ENCODE assay signal across 8 cellular contexts in the genomic region with DNA sequence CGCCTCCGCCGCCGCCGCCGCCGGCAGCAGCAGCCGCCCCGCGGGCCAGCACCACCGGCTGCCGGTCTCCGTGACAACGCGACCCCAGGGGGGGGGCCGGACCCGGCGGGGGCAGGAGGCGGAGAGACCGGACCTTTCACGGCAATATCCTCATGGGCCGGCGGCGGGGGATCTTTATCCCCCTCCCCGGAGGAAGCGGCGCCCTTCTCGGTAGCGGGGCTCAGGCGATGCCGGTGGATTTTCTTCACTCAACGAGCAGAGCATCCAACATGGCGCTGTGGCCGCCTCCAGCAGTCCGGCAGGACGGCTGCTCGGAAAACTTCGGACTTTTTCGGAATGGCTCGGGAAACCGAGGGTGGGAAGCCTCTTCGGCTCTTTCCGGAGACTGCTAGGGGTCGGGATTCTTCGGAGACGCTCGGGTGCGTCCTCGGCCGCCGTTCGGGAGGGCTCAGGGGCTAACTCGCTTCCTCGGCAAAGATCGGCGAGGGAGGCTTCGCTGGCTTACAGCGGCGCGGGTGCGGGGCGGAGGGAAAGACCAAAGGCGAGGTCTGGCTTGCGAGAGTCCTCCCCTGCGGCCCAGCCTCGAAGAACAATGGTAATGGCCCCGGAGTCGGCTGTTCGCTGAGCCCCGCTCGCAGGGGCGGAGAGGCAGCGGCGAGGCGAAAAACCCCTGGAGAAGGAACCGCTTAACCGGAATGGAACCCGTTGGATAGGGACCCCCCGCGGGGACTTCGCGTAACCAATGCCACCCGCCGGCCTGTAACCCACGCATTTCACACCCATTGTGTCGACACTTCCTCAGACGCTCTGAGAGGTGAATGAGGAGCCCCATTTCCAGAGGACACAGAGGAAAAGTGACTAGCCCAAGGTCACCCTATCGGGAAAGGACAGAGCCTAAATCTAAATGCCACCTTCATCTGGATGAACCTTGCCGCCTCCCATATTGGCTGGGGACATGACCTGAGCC. TPM values are rescaled to one million over a fixed set of nuclear protein-coding genes. Genes with fewer than 3 reads are reported as not detected.
A peak's percentile ranks its signal among the peaks of the same experiment; 100 is the strongest.
DNase-seq lines count a peak whose midpoint lies in the region; ATAC-seq and TF ChIP-seq lines count a peak whose summit lies in the region.

A gene with protein sequence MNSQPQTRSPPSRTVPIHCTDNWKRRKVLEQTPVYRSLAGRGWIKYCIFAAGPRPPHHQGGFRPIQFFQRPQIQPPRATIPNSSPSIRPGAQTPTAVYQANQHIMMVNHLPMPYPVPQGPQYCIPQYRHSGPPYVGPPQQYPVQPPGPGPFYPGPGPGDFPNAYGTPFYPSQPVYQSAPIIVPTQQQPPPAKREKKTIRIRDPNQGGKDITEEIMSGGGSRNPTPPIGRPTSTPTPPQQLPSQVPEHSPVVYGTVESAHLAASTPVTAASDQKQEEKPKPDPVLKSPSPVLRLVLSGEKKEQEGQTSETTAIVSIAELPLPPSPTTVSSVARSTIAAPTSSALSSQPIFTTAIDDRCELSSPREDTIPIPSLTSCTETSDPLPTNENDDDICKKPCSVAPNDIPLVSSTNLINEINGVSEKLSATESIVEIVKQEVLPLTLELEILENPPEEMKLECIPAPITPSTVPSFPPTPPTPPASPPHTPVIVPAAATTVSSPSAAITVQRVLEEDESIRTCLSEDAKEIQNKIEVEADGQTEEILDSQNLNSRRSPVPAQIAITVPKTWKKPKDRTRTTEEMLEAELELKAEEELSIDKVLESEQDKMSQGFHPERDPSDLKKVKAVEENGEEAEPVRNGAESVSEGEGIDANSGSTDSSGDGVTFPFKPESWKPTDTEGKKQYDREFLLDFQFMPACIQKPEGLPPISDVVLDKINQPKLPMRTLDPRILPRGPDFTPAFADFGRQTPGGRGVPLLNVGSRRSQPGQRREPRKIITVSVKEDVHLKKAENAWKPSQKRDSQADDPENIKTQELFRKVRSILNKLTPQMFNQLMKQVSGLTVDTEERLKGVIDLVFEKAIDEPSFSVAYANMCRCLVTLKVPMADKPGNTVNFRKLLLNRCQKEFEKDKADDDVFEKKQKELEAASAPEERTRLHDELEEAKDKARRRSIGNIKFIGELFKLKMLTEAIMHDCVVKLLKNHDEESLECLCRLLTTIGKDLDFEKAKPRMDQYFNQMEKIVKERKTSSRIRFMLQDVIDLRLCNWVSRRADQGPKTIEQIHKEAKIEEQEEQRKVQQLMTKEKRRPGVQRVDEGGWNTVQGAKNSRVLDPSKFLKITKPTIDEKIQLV (N-terminal part only) (minus strand): TSS at position 309 of the 967 bp plus-strand sequence. CDS start 174,155 bp downstream, outside the sequence.

- no peaks in the 10 kb centered on the region for H3K27me3 Mint-ChIP-seq in activated T-helper 1 cell treated with anti-CD3 and anti-CD28 coated beads, Interleukin-12 subunit alpha, Interleukin-12 subunit beta, Interleukin-2, Interleukin-4 antibody, amounts not matched to agents 30 ng/mL and 10 ng/mL and 1 ng/mL, durations not matched to agents 14 hours and 24 hours and 36 hours (ENCODE audit: insufficient read depth)

- peaks cover 25% of the 10 kb centered on the region for H3K4me1 Mint-ChIP-seq in activated T-helper 1 cell treated with anti-CD3 and anti-CD28 coated beads, Interleukin-12 subunit alpha, Interleukin-12 subunit beta, Interleukin-2, Interleukin-4 antibody, amounts not matched to agents 30 ng/mL and 10 ng/mL and 1 ng/mL, durations not matched to agents 14 hours and 24 hours and 36 hours (ENCODE audit: low read depth)

- intact Hi-C loops in activated T-helper 1 cell treated with anti-CD3 and anti-CD28 coated beads, Interleukin-12 subunit alpha, Interleukin-12 subunit beta, Interleukin-2, Interleukin-4 antibody, amounts not matched to agents 30 ng/mL and 10 ng/mL and 1 ng/mL, durations not matched to agents 14 hours and 24 hours and 36 hours (cut with micrococcal nuclease), result loop anchor here (1.0 to 5.0 kb wide), 3 partner anchors 115 to 390 kb away; a partner anchor contains a TSS
- intact Hi-C loops in esophagus squamous epithelium (cut with DNase I), result no loop called here

- no peaks in the 10 kb centered on the region for H3K27me3 ChIP-seq in DND-41 (ENCODE audit: insufficient read depth, low read length, poor library complexity)
- H3K27me3 ChIP-seq in GM23248 (replicated peaks; ENCODE audit: insufficient read depth), result no peaks in the 10 kb centered on the region
- no peaks in the 10 kb centered on the region for H3K27me3 ChIP-seq in esophagus squamous epithelium

- H4K20me1 ChIP-seq in DND-41 (ENCODE audit: insufficient read depth, low read length), result peaks cover 20% of the 10 kb centered on the region
- no peaks in the 10 kb centered on the region for H4K20me1 ChIP-seq in GM23248 (ENCODE audit: insufficient read depth)

- no peak for TF ChIP-seq CTCF in DND-41 (IDR thresholded peaks at IDR 0.05; ENCODE audit: borderline replicate concordance, extremely low read depth, low read length, poor library complexity, severe bottlenecking)
- peak in 1 of 6 experiments; percentile 11 for TF ChIP-seq CTCF in esophagus squamous epithelium (IDR thresholded peaks at IDR 0.05)

- H3K4me3 Mint-ChIP-seq in activated T-helper 1 cell treated with anti-CD3 and anti-CD28 coated beads, Interleukin-12 subunit alpha, Interleukin-12 subunit beta, Interleukin-2, Interleukin-4 antibody, amounts not matched to agents 30 ng/mL and 10 ng/mL and 1 ng/mL, durations not matched to agents 14 hours and 24 hours and 36 hours, result peak within 1 kb of the TSS; percentile 89

- peak within 1 kb of the TSS; percentile 94 for H3K27ac Mint-ChIP-seq in activated T-helper 1 cell treated with anti-CD3 and anti-CD28 coated beads, Interleukin-12 subunit alpha, Interleukin-12 subunit beta, Interleukin-2, Interleukin-4 antibody, amounts not matched to agents 30 ng/mL and 10 ng/mL and 1 ng/mL, durations not matched to agents 14 hours and 24 hours and 36 hours

- peaks cover 24% of the 10 kb centered on the region for H3F3A ChIP-seq in GM23248 (ENCODE audit: insufficient read depth)

- peaks cover 10% of the 10 kb centered on the region for H3K36me3 Mint-ChIP-seq in activated T-helper 1 cell treated with anti-CD3 and anti-CD28 coated beads, Interleukin-12 subunit alpha, Interleukin-12 subunit beta, Interleukin-2, Interleukin-4 antibody, amounts not matched to agents 30 ng/mL and 10 ng/mL and 1 ng/mL, durations not matched to agents 14 hours and 24 hours and 36 hours (ENCODE audit: low read depth)

- H3K4me2 ChIP-seq in DND-41 (ENCODE audit: insufficient read depth, low read length) (peak within 1 kb of the TSS; percentile 79), GM23248 (ENCODE audit: unreplicated experiment) (peak within 1 kb of the TSS; percentile 98)

- H3K4me1 ChIP-seq in DND-41 (ENCODE audit: insufficient read depth, low read length) (peaks cover 31% of the 10 kb centered on the region), GM23248 (ENCODE audit: insufficient read depth) (peaks cover 8% of the 10 kb centered on the region), esophagus squamous epithelium (peaks cover 4 to 41% (median 17%) of the 10 kb centered on the region in 3 donors)

- H2AFZ ChIP-seq in DND-41 (ENCODE audit: low read depth, low read length) (peak within 1 kb of the TSS; percentile 98), GM23248 (peak within 1 kb of the TSS; percentile 79)

- in situ Hi-C loops in GM23248 (cut with MboI), result loop anchor here (25.0 kb wide), 2 partner anchors 190 to 640 kb away; no protein-coding TSS in a partner anchor

- H3K27ac ChIP-seq in DND-41 (ENCODE audit: low read length) (peak within 1 kb of the TSS; percentile 68), GM23248 (peak within 1 kb of the TSS; percentile 87), esophagus squamous epithelium (peak within 1 kb of the TSS; percentile 94 to 95 (median 94))

- TF ChIP-seq POLR2A in esophagus squamous epithelium (IDR thresholded peaks at IDR 0.05), result peak in 2 of 4 donors; percentile 50 to 77

- H3K9me3 ChIP-seq in DND-41 (ENCODE audit: insufficient read depth, low read length, severe bottlenecking) (no peaks in the 10 kb centered on the region), GM23248 (ENCODE audit: low read depth) (no peaks in the 10 kb centered on the region), esophagus squamous epithelium (no peaks in the 10 kb centered on the region)

- H3K4me3 ChIP-seq in DND-41 (ENCODE audit: low read depth in 1 of 2, low read length in 2 of 2) (peak within 1 kb of the TSS; percentile 69 to 92; a peak in 3 of 4 replicates), GM23248 (peak within 1 kb of the TSS; percentile 89), esophagus squamous epithelium (peak within 1 kb of the TSS; percentile 85 to 92 (median 88))

- H3K9me2 ChIP-seq in GM23248 (ENCODE audit: insufficient read depth), result no peaks in the 10 kb centered on the region

- DNase-seq in DND-41, result peak; percentile 99
- peak; percentile 99 for DNase-seq in GM23248
- peak; percentile 95 to 96 for DNase-seq in Kasumi-1 (lab: John Stamatoyannopoulos, UW)
- peak; percentile 93 for DNase-seq in RPMI7951 (ENCODE audit: low read depth)
- DNase-seq in activated T-helper 1 cell treated with anti-CD3 and anti-CD28 coated beads, Interleukin-12 subunit alpha, Interleukin-12 subunit beta, Interleukin-2, Interleukin-4 antibody, amounts not matched to agents 30 ng/mL and 10 ng/mL and 1 ng/mL, durations not matched to agents 14 hours and 24 hours and 36 hours (ENCODE audit: low spot score), result peak; percentile 99
- DNase-seq in esophagus squamous epithelium (lab: John Stamatoyannopoulos, UW), result peak; percentile 81
- DNase-seq in myocyte (ENCODE audit: low read depth), result peak; percentile 98
- DNase-seq in stimulated activated CD8-positive, alpha-beta memory T cell treated with anti-CD3 and anti-CD28 coated beads, Interleukin-7, amount 100 ng/mL, for 48 hours (ENCODE audit: extremely low read depth in 1 of 2, low read depth in 1 of 2), result peak; percentile 94 to 98

- 3 to 6% methylated on average over 67 to 69 of the region's 89 CpGs for WGBS in GM23248 (ENCODE audit: low coverage in 1 of 2, low lambda C conversion rate in 2 of 2, missing lambda C conversion rate in 2 of 2), 2 experiments
- 3 to 4% methylated on average over 8 to 11 of the region's 89 CpGs for WGBS in esophagus squamous epithelium, 2 donors

- H3K79me2 ChIP-seq in DND-41 (ENCODE audit: insufficient read depth, low read length) (peaks cover 41% of the 10 kb centered on the region), GM23248 (ENCODE audit: insufficient read depth) (peaks cover 41% of the 10 kb centered on the region)

- H3K9me3 Mint-ChIP-seq in activated T-helper 1 cell treated with anti-CD3 and anti-CD28 coated beads, Interleukin-12 subunit alpha, Interleukin-12 subunit beta, Interleukin-2, Interleukin-4 antibody, amounts not matched to agents 30 ng/mL and 10 ng/mL and 1 ng/mL, durations not matched to agents 14 hours and 24 hours and 36 hours, result no peaks in the 10 kb centered on the region

- H3K9ac ChIP-seq in DND-41 (ENCODE audit: low read depth, low read length) (peak within 1 kb of the TSS; percentile 91), GM23248 (peak within 1 kb of the TSS; percentile 93)

- ATAC-seq in DND-41 (ENCODE audit: insufficient read depth, low read depth), result peak; percentile 96

- peaks cover 5% of the 10 kb centered on the region for H3K36me3 ChIP-seq in DND-41 (ENCODE audit: insufficient read depth, low read length)
- no peaks in the 10 kb centered on the region for H3K36me3 ChIP-seq in GM23248 (ENCODE audit: low read depth)
- H3K36me3 ChIP-seq in esophagus squamous epithelium, result no peaks in the 10 kb centered on the region

RNA-seq across cellular contexts. Expression of the gene that starts here (rescaled TPM):
- 43.1 and 65.5 TPM in 2 replicates for total RNA-seq in GM23248 (2014; rRNA removed; shearing (Covaris generic))
- polyA plus RNA-seq in GM23248 (2016; fragmentation: Nextera tagmentation; extraction: Ambion mirVana), result 22.0 and 24.0 TPM in 2 replicates
- 29.9 and 31.6 TPM in 2 replicates for total RNA-seq in RPMI7951 (2014; rRNA removed; shearing (Covaris generic))
- total RNA-seq in activated T-helper 1 cell treated with anti-CD3 and anti-CD28 coated beads, Interleukin-12 subunit alpha, Interleukin-12 subunit beta, Interleukin-2, Interleukin-4 antibody, amounts not matched to agents 30 ng/mL and 10 ng/mL and 1 ng/mL, durations not matched to agents 14 hours and 24 hours and 36 hours, result 67.5 and 69.3 TPM in 2 replicates
- total RNA-seq in esophagus squamous epithelium (10 to 100 TPM; 28.3 to 55.5 (median 35.5) TPM), myocyte (61.6 and 65.5 TPM in 2 replicates)
- polyA plus RNA-seq in myocyte (2012), result 35.1 TPM

Comparison
In these comparisons a context has a peak if more than half of its experiments do, and no peak if none do; other contexts are left out.
1. Peak in every context shown above with its lines: DNase-seq, ATAC-seq, H3K4me3 ChIP-seq and H3K27ac ChIP-seq.